ENCODE assay signal across 1 cellular context in the genomic region with DNA sequence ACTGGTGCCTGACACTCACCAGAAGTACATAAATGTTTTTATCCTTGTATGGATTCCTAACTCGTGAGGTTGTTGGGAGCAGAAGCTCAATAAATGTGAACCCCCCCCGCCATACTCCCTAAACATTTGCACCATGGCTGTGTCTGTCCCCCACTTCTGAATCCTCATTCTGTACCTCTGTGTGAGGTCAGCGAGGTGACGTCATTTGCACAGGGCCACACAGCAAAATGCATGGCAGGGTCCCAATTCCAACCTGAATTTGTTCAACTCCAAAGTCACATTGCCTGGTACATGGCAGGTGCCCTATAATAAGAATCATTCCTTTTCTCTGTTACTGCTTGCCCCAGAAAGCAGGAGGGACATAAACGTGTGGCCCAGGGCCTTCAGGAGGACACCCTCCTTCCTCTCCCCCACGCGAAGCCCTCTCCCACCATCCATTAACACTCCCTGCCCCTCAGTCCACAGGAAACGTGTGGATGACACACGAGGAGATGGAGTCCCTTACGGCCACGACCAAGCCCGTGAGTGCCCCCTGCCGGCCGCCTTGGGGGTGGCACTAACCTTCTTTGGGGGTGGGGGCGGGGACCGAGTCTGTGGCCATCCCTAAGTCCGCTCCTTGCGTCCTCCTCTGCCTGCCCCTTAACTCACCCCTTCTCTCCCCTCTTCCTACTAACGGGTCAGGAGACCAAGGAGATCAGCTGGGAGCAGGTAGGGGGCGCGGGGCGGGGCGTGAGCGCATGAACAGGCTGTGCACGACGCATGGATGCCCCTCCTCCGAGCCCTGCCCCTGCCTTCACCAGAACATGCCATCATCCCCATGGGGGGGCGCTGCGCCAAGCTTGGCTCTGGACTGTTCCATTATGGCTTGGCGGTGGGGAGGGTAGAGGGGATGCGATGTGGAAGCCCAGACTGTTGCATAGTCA.
A peak's percentile ranks its signal among the peaks of the same experiment; 100 is the strongest.
TF ChIP-seq lines count a peak whose summit lies in the region.

No MANE protein-coding gene starts in this region.

TF ChIP-seq in HepG2, 621 proteins besides CTCF, POLR2A, EP300 and RAD21 (continues in another document):
- peak; percentile 74 for TF ChIP-seq SRF (IDR thresholded peaks at IDR 0.05; ENCODE audit: low read depth, low read length)
- TF ChIP-seq ZNF44 (CRISPR knock-in tag; IDR thresholded peaks at IDR 0.05): 0 out of 2 replicates have a peak, but pooled peaks have one; percentile 67
- peak; percentile 65 for TF ChIP-seq SALL1 (CRISPR knock-in tag; IDR thresholded peaks at IDR 0.05)
- TF ChIP-seq ZNF205 (CRISPR knock-in tag; IDR thresholded peaks at IDR 0.05): no peak
- peak; percentile 45; the same call in 1 of the 2 replicates for TF ChIP-seq KDM2A (CRISPR knock-in tag; IDR thresholded peaks at IDR 0.05; ENCODE audit: borderline replicate concordance, low read depth)
- TF ChIP-seq PHF8 (CRISPR knock-in tag; IDR thresholded peaks at IDR 0.05): peak; percentile 21; the same call in 1 of the 2 replicates
- TF ChIP-seq, protein P1, sequence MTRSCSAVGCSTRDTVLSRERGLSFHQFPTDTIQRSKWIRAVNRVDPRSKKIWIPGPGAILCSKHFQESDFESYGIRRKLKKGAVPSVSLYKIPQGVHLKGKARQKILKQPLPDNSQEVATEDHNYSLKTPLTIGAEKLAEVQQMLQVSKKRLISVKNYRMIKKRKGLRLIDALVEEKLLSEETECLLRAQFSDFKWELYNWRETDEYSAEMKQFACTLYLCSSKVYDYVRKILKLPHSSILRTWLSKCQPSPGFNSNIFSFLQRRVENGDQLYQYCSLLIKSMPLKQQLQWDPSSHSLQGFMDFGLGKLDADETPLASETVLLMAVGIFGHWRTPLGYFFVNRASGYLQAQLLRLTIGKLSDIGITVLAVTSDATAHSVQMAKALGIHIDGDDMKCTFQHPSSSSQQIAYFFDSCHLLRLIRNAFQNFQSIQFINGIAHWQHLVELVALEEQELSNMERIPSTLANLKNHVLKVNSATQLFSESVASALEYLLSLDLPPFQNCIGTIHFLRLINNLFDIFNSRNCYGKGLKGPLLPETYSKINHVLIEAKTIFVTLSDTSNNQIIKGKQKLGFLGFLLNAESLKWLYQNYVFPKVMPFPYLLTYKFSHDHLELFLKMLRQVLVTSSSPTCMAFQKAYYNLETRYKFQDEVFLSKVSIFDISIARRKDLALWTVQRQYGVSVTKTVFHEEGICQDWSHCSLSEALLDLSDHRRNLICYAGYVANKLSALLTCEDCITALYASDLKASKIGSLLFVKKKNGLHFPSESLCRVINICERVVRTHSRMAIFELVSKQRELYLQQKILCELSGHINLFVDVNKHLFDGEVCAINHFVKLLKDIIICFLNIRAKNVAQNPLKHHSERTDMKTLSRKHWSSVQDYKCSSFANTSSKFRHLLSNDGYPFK (CRISPR knock-in tag; IDR thresholded peaks at IDR 0.05; ENCODE audit: borderline replicate concordance): 0 out of 2 replicates have a peak, but pooled peaks have one; percentile 24
- 0 out of 2 replicates have a peak, but pooled peaks have one; percentile 33 for TF ChIP-seq SAP130 (CRISPR knock-in tag; IDR thresholded peaks at IDR 0.05; ENCODE audit: low read depth)
- TF ChIP-seq ZFP36L2 (CRISPR knock-in tag; IDR thresholded peaks at IDR 0.05): no peak
- peak; percentile 87 for TF ChIP-seq CREB1 (IDR thresholded peaks at IDR 0.05)
- no peak for TF ChIP-seq CREB1 (CRISPR knock-in tag; IDR thresholded peaks at IDR 0.05)
- 0 out of 2 replicates have a peak, but pooled peaks have one; percentile 21 for TF ChIP-seq KAT8 (CRISPR knock-in tag; IDR thresholded peaks at IDR 0.05)
- TF ChIP-seq FOXA3 (CRISPR knock-in tag; IDR thresholded peaks at IDR 0.05): peak; percentile 21; the same call in 1 of the 2 replicates
- TF ChIP-seq, protein P2, sequence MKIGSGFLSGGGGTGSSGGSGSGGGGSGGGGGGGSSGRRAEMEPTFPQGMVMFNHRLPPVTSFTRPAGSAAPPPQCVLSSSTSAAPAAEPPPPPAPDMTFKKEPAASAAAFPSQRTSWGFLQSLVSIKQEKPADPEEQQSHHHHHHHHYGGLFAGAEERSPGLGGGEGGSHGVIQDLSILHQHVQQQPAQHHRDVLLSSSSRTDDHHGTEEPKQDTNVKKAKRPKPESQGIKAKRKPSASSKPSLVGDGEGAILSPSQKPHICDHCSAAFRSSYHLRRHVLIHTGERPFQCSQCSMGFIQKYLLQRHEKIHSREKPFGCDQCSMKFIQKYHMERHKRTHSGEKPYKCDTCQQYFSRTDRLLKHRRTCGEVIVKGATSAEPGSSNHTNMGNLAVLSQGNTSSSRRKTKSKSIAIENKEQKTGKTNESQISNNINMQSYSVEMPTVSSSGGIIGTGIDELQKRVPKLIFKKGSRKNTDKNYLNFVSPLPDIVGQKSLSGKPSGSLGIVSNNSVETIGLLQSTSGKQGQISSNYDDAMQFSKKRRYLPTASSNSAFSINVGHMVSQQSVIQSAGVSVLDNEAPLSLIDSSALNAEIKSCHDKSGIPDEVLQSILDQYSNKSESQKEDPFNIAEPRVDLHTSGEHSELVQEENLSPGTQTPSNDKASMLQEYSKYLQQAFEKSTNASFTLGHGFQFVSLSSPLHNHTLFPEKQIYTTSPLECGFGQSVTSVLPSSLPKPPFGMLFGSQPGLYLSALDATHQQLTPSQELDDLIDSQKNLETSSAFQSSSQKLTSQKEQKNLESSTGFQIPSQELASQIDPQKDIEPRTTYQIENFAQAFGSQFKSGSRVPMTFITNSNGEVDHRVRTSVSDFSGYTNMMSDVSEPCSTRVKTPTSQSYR (CRISPR knock-in tag; IDR thresholded peaks at IDR 0.05; ENCODE audit: borderline replicate concordance): peak; percentile 50; the same call in 1 of the 2 replicates
- 0 out of 2 replicates have a peak, but pooled peaks have one; percentile 13 for TF ChIP-seq ETV5 (CRISPR knock-in tag; IDR thresholded peaks at IDR 0.05; ENCODE audit: borderline replicate concordance)
- TF ChIP-seq, protein P3, sequence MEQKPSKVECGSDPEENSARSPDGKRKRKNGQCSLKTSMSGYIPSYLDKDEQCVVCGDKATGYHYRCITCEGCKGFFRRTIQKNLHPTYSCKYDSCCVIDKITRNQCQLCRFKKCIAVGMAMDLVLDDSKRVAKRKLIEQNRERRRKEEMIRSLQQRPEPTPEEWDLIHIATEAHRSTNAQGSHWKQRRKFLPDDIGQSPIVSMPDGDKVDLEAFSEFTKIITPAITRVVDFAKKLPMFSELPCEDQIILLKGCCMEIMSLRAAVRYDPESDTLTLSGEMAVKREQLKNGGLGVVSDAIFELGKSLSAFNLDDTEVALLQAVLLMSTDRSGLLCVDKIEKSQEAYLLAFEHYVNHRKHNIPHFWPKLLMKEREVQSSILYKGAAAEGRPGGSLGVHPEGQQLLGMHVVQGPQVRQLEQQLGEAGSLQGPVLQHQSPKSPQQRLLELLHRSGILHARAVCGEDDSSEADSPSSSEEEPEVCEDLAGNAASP (CRISPR knock-in tag; IDR thresholded peaks at IDR 0.05; ENCODE audit: borderline replicate concordance): 0 out of 2 replicates have a peak, but pooled peaks have one; percentile 25
- TF ChIP-seq ZNF776 (CRISPR knock-in tag; IDR thresholded peaks at IDR 0.05): 0 out of 2 replicates have a peak, but pooled peaks have one; percentile 29
- TF ChIP-seq, protein P4, sequence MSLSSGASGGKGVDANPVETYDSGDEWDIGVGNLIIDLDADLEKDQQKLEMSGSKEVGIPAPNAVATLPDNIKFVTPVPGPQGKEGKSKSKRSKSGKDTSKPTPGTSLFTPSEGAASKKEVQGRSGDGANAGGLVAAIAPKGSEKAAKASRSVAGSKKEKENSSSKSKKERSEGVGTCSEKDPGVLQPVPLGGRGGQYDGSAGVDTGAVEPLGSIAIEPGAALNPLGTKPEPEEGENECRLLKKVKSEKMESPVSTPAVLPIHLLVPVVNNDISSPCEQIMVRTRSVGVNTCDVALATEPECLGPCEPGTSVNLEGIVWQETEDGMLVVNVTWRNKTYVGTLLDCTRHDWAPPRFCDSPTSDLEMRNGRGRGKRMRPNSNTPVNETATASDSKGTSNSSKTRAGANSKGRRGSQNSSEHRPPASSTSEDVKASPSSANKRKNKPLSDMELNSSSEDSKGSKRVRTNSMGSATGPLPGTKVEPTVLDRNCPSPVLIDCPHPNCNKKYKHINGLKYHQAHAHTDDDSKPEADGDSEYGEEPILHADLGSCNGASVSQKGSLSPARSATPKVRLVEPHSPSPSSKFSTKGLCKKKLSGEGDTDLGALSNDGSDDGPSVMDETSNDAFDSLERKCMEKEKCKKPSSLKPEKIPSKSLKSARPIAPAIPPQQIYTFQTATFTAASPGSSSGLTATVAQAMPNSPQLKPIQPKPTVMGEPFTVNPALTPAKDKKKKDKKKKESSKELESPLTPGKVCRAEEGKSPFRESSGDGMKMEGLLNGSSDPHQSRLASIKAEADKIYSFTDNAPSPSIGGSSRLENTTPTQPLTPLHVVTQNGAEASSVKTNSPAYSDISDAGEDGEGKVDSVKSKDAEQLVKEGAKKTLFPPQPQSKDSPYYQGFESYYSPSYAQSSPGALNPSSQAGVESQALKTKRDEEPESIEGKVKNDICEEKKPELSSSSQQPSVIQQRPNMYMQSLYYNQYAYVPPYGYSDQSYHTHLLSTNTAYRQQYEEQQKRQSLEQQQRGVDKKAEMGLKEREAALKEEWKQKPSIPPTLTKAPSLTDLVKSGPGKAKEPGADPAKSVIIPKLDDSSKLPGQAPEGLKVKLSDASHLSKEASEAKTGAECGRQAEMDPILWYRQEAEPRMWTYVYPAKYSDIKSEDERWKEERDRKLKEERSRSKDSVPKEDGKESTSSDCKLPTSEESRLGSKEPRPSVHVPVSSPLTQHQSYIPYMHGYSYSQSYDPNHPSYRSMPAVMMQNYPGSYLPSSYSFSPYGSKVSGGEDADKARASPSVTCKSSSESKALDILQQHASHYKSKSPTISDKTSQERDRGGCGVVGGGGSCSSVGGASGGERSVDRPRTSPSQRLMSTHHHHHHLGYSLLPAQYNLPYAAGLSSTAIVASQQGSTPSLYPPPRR (CRISPR knock-in tag; IDR thresholded peaks at IDR 0.05; ENCODE audit: borderline replicate concordance): no peak
- TF ChIP-seq KDM3A (CRISPR knock-in tag; IDR thresholded peaks at IDR 0.05; ENCODE audit: low read depth): 0 out of 2 replicates have a peak, but pooled peaks have one; percentile 37
- peak; percentile 34; the same call in 1 of the 2 replicates for TF ChIP-seq MYC (CRISPR knock-in tag; IDR thresholded peaks at IDR 0.05; ENCODE audit: borderline replicate concordance)
- no peak for TF ChIP-seq ZFY (CRISPR knock-in tag; IDR thresholded peaks at IDR 0.05)
- TF ChIP-seq, protein P5, sequence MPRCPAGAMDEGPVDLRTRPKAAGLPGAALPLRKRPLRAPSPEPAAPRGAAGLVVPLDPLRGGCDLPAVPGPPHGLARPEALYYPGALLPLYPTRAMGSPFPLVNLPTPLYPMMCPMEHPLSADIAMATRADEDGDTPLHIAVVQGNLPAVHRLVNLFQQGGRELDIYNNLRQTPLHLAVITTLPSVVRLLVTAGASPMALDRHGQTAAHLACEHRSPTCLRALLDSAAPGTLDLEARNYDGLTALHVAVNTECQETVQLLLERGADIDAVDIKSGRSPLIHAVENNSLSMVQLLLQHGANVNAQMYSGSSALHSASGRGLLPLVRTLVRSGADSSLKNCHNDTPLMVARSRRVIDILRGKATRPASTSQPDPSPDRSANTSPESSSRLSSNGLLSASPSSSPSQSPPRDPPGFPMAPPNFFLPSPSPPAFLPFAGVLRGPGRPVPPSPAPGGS (CRISPR knock-in tag; IDR thresholded peaks at IDR 0.05): 0 out of 2 replicates have a peak, but pooled peaks have one; percentile 51
- no peak for TF ChIP-seq AGO1 (IDR thresholded peaks at IDR 0.05; ENCODE audit: low read depth, low read length, poor library complexity, severe bottlenecking)
- TF ChIP-seq, protein P6, sequence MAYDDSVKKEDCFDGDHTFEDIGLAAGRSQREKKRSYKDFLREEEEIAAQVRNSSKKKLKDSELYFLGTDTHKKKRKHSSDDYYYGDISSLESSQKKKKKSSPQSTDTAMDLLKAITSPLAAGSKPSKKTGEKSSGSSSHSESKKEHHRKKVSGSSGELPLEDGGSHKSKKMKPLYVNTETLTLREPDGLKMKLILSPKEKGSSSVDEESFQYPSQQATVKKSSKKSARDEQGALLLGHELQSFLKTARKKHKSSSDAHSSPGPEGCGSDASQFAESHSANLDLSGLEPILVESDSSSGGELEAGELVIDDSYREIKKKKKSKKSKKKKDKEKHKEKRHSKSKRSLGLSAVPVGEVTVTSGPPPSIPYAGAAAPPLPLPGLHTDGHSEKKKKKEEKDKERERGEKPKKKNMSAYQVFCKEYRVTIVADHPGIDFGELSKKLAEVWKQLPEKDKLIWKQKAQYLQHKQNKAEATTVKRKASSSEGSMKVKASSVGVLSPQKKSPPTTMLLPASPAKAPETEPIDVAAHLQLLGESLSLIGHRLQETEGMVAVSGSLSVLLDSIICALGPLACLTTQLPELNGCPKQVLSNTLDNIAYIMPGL (CRISPR knock-in tag; IDR thresholded peaks at IDR 0.05; ENCODE audit: borderline replicate concordance in 1 of 2, low read depth in 1 of 2): peak in 1 of 2 experiments; percentile 39; a peak in 1 of 4 replicates
- TF ChIP-seq, protein P7, sequence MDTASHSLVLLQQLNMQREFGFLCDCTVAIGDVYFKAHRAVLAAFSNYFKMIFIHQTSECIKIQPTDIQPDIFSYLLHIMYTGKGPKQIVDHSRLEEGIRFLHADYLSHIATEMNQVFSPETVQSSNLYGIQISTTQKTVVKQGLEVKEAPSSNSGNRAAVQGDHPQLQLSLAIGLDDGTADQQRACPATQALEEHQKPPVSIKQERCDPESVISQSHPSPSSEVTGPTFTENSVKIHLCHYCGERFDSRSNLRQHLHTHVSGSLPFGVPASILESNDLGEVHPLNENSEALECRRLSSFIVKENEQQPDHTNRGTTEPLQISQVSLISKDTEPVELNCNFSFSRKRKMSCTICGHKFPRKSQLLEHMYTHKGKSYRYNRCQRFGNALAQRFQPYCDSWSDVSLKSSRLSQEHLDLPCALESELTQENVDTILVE (CRISPR knock-in tag; IDR thresholded peaks at IDR 0.05): 0 out of 2 replicates have a peak, but pooled peaks have one; percentile 29
- no peak for TF ChIP-seq ZC3H4 (CRISPR knock-in tag; IDR thresholded peaks at IDR 0.05; ENCODE audit: borderline replicate concordance)
- TF ChIP-seq, protein P8, sequence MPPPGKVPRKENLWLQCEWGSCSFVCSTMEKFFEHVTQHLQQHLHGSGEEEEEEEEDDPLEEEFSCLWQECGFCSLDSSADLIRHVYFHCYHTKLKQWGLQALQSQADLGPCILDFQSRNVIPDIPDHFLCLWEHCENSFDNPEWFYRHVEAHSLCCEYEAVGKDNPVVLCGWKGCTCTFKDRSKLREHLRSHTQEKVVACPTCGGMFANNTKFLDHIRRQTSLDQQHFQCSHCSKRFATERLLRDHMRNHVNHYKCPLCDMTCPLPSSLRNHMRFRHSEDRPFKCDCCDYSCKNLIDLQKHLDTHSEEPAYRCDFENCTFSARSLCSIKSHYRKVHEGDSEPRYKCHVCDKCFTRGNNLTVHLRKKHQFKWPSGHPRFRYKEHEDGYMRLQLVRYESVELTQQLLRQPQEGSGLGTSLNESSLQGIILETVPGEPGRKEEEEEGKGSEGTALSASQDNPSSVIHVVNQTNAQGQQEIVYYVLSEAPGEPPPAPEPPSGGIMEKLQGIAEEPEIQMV (CRISPR knock-in tag; IDR thresholded peaks at IDR 0.05; ENCODE audit: low read depth): no peak
- TF ChIP-seq, protein P9, sequence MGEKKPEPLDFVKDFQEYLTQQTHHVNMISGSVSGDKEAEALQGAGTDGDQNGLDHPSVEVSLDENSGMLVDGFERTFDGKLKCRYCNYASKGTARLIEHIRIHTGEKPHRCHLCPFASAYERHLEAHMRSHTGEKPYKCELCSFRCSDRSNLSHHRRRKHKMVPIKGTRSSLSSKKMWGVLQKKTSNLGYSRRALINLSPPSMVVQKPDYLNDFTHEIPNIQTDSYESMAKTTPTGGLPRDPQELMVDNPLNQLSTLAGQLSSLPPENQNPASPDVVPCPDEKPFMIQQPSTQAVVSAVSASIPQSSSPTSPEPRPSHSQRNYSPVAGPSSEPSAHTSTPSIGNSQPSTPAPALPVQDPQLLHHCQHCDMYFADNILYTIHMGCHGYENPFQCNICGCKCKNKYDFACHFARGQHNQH (CRISPR knock-in tag; IDR thresholded peaks at IDR 0.05): 0 out of 2 replicates have a peak, but pooled peaks have one; percentile 23
- no peak for TF ChIP-seq TOE1 (CRISPR knock-in tag; IDR thresholded peaks at IDR 0.05)
- peak; percentile 67 for TF ChIP-seq YY1 (IDR thresholded peaks at IDR 0.05; ENCODE audit: insufficient read depth, insufficient replicate concordance, low read depth, low read length)
- TF ChIP-seq HNRNPLL (IDR thresholded peaks at IDR 0.05; ENCODE audit: low read depth, low read length, poor library complexity, severe bottlenecking): peak; percentile 30
